Comparison of ENCODE assay signal across 28 cellular contexts in genomic region chr9:21504894-21505293, GRCh38. TPM values are rescaled to one million over a fixed set of nuclear protein-coding genes. Genes with fewer than 3 reads are reported as not detected.
"Had no signal": no experiment of that assay in that cellular context is flagged by ENCODE, and none has a peak within 500 bp of the region (broad histone marks: within the 10 kb centered on the region; RNA-seq: fewer than 3 reads in every experiment).

No MANE protein-coding gene starts in this region.

- H3K36me3 Mint-ChIP-seq: memory B cell, T-cell had no signal

- H3K9me3 Mint-ChIP-seq: activated CD4-positive, alpha-beta T cell treated with anti-CD3 and anti-CD28 coated beads, Interleukin-2, amount 10 ng/mL, durations not matched to agents 7 days and 5 days; activated naive CD4-positive, alpha-beta T cell treated with anti-CD3 and anti-CD28 coated beads for 36 hours; activated naive CD8-positive, alpha-beta T cell treated with anti-CD3 and anti-CD28 coated beads, Interleukin-2, amount 10 ng/mL, durations not matched to agents 7 days and 5 days; activated T-helper 17 cell treated with anti-CD3 and anti-CD28 coated beads, Interleukin-2, amount 50 U/mL, for 72 hours; memory B cell; neural crest cell; stimulated activated naive CD8-positive, alpha-beta T cell treated with anti-CD3 and anti-CD28 coated beads, Interleukin-15, amount 100 ng/mL, for 72 hours; T-cell; T-helper 2 cell treated with Interferon-gamma antibody and Interleukin-4, amounts not matched to agents 5 μg/mL and 100 μg/mL, for 36 hours had no signal

- ATAC-seq: gastrocnemius medialis; left colon; mucosa of descending colon; right lobe of liver; stimulated activated naive CD8-positive, alpha-beta T cell treated with anti-CD3 and anti-CD28 coated beads, Interleukin-15, amount 100 ng/mL, for 72 hours had no signal

- H3K4me1 Mint-ChIP-seq: activated T-helper 17 cell treated with anti-CD3 and anti-CD28 coated beads, Interleukin-2, amount 50 U/mL, for 72 hours; memory B cell; stimulated activated naive CD8-positive, alpha-beta T cell treated with anti-CD3 and anti-CD28 coated beads, Interleukin-15, amount 100 ng/mL, for 72 hours had no signal

- H3K27me3 Mint-ChIP-seq: activated naive CD8-positive, alpha-beta T cell treated with anti-CD3 and anti-CD28 coated beads, Interleukin-2, amount 10 ng/mL, durations not matched to agents 7 days and 5 days; stimulated activated naive CD8-positive, alpha-beta T cell treated with anti-CD3 and anti-CD28 coated beads, Interleukin-15, amount 100 ng/mL, for 72 hours; T-cell had no signal

- H3K4me1 ChIP-seq: esophagus muscularis mucosa, gastrocnemius medialis, right lobe of liver had no signal

- DNase-seq: activated CD4-positive, alpha-beta T cell treated with anti-CD3 and anti-CD28 coated beads, Interleukin-2, amount 10 ng/mL, durations not matched to agents 7 days and 5 days; activated CD4-positive, CD25-positive, alpha-beta regulatory T cell treated with anti-CD3 and anti-CD28 coated beads, Interleukin-2, amount 50 U/mL, for 72 hours; activated naive CD4-positive, alpha-beta T cell treated with anti-CD3 and anti-CD28 coated beads for 36 hours; activated naive CD8-positive, alpha-beta T cell treated with anti-CD3 and anti-CD28 coated beads, Interleukin-2, amount 10 ng/mL, durations not matched to agents 7 days and 5 days; activated T-cell treated with anti-CD3 and anti-CD28 coated beads, Interleukin-2, amount 50 U/mL, for 1 hour; amniotic stem cell; dermis blood vessel endothelial cell; effector CD8-positive, alpha-beta T cell; gastrocnemius medialis; hippocampal formation; left colon; mucosa of descending colon; occipital lobe; posterior cingulate gyrus; right lobe of liver; stimulated activated CD4-positive, alpha-beta T cell treated with anti-CD3 and anti-CD28 coated beads, Interleukin-1b, Interleukin-23, amount 100 ng/mL, for 48 hours; stimulated activated naive CD8-positive, alpha-beta T cell treated with anti-CD3 and anti-CD28 coated beads, Interleukin-15, amount 100 ng/mL, for 72 hours; T-cell; WERI-Rb-1 had no signal

- H3K27me3 ChIP-seq: gastrocnemius medialis, right lobe of liver, tibial nerve had no signal

- H3K4me3 Mint-ChIP-seq: activated CD4-positive, alpha-beta T cell treated with anti-CD3 and anti-CD28 coated beads, Interleukin-2, amount 10 ng/mL, durations not matched to agents 7 days and 5 days; activated naive CD4-positive, alpha-beta T cell treated with anti-CD3 and anti-CD28 coated beads for 36 hours; activated naive CD8-positive, alpha-beta T cell treated with anti-CD3 and anti-CD28 coated beads, Interleukin-2, amount 10 ng/mL, durations not matched to agents 7 days and 5 days; activated T-helper 17 cell treated with anti-CD3 and anti-CD28 coated beads, Interleukin-2, amount 50 U/mL, for 72 hours; memory B cell; neural crest cell; stimulated activated naive CD8-positive, alpha-beta T cell treated with anti-CD3 and anti-CD28 coated beads, Interleukin-15, amount 100 ng/mL, for 72 hours; T-cell; T-helper 2 cell treated with Interferon-gamma antibody and Interleukin-4, amounts not matched to agents 5 μg/mL and 100 μg/mL, for 36 hours had no signal

- H3K27ac Mint-ChIP-seq: activated CD4-positive, alpha-beta T cell treated with anti-CD3 and anti-CD28 coated beads, Interleukin-2, amount 10 ng/mL, durations not matched to agents 7 days and 5 days; activated naive CD4-positive, alpha-beta T cell treated with anti-CD3 and anti-CD28 coated beads for 36 hours; activated naive CD8-positive, alpha-beta T cell treated with anti-CD3 and anti-CD28 coated beads, Interleukin-2, amount 10 ng/mL, durations not matched to agents 7 days and 5 days; activated T-helper 17 cell treated with anti-CD3 and anti-CD28 coated beads, Interleukin-2, amount 50 U/mL, for 72 hours; memory B cell; stimulated activated naive CD8-positive, alpha-beta T cell treated with anti-CD3 and anti-CD28 coated beads, Interleukin-15, amount 100 ng/mL, for 72 hours; T-cell; T-helper 2 cell treated with Interferon-gamma antibody and Interleukin-4, amounts not matched to agents 5 μg/mL and 100 μg/mL, for 36 hours had no signal

- H3K27ac ChIP-seq: esophagus muscularis mucosa, gastrocnemius medialis, right lobe of liver, tibial nerve, WERI-Rb-1 had no signal

- H3K4me3 ChIP-seq: esophagus muscularis mucosa, gastrocnemius medialis, mucosa of descending colon, right lobe of liver, skin epidermis, tibial nerve had no signal

- H3K36me3 ChIP-seq: esophagus muscularis mucosa, gastrocnemius medialis, right lobe of liver, tibial nerve, WERI-Rb-1 had no signal

- H3K9me3 ChIP-seq: esophagus muscularis mucosa, gastrocnemius medialis, mucosa of descending colon, right lobe of liver, tibial nerve had no signal

RNA-seq across cellular contexts. Expression of gene IFNE, which starts 22.8 kb away (rescaled TPM):
- total RNA-seq: activated CD4-positive, alpha-beta T cell treated with anti-CD3 and anti-CD28 coated beads, Interleukin-2, amount 10 ng/mL, durations not matched to agents 7 days and 5 days; activated naive CD4-positive, alpha-beta T cell treated with anti-CD3 and anti-CD28 coated beads for 36 hours; activated T-helper 17 cell treated with anti-CD3 and anti-CD28 coated beads, Interleukin-2, amount 50 U/mL, for 72 hours; cardiac septum; esophagus muscularis mucosa; gastrocnemius medialis; left colon; lower leg skin; mucosa of descending colon; occipital lobe; right lobe of liver; tibial nerve had no signal
